Comparison of ENCODE assay signal across 9 cellular contexts in the genomic region with DNA sequence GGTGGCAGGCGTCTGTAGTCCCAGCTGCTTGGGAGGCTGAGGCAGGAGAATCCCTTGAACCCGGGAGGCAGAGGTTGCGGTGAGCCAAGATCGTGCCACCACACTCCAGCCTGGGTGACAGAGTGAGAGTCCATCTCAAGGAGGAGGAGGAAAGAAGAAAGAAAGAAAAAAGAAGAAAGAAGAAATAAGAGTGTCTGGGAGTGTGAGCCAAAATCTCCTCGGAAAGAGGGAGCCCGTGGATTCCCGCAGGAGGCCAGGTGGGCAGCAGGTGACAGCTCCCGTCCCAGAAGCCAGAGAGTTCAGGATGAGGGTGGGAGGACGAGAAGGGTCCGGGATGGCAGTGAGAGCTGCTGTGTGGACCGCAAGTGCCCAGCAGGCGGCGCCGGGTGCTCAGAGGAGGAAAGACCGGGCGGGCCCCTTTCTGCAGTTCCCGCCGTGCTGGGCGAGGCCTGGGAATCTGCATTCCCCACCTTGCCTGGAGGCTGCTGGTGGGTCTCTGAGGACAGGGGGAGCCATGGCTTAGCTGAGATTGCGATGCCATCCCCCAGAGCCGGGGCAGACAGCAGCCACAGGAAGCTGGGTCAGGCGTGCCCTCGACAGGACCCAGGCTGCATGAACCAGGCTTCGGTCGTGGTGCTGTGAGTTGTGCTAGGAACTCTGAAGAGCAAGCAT. TPM values are rescaled to one million over a fixed set of nuclear protein-coding genes. Genes with fewer than 3 reads are reported as not detected.
A peak's percentile ranks its signal among the peaks of the same experiment; 100 is the strongest.
DNase-seq lines count a peak whose midpoint lies in the region; ATAC-seq and TF ChIP-seq lines count a peak whose summit lies in the region.
"Had no signal": no experiment of that assay in that cellular context is flagged by ENCODE, and none has a peak within 500 bp of the region (broad histone marks: within the 10 kb centered on the region; RNA-seq: fewer than 3 reads in every experiment).

No MANE protein-coding gene starts in this region.

- H3K4me3 Mint-ChIP-seq in activated naive CD4-positive, alpha-beta T cell treated with anti-CD3 and anti-CD28 coated beads for 36 hours, result no peak overlapping the region

- in situ Hi-C loops in GM13977 (cut with MboI; ENCODE audit: low pct_unique_long_range_greater_than_20kb, low sequenced_read_pairs, unreplicated experiment), result no loop called here

- CTCF ChIA-PET in activated naive CD4-positive, alpha-beta T cell treated with anti-CD3 and anti-CD28 coated beads for 36 hours (lab: Charles Lee), result interaction anchor here (0.8 to 4.4 kb wide), 13 partner anchors 10 to 219 kb away, joined by 3 to 54 read pairs (median 6); no protein-coding TSS in a partner anchor

- H3K4me1 Mint-ChIP-seq in activated naive CD4-positive, alpha-beta T cell treated with anti-CD3 and anti-CD28 coated beads for 36 hours (ENCODE audit: low read depth), result peaks cover 5% of the 10 kb centered on the region

- DNase-seq in 8988T (peak; percentile 89), GM13977 (ENCODE audit: low spot score) (peak; percentile 88), M059J (ENCODE audit: low read depth) (peak; percentile 57), Right ventricle myocardium inferior (ENCODE audit: missing footprints) (peak; percentile 90), retinal pigment epithelial cell (ENCODE audit: low read depth) (no peak)
- DNase-seq in activated naive CD4-positive, alpha-beta T cell treated with anti-CD3 and anti-CD28 coated beads for 36 hours, result peak; percentile 81

- H3K4me3 ChIP-seq in retinal pigment epithelial cell (ENCODE audit: low read length), result no peak overlapping the region

- intact Hi-C loops in activated naive CD4-positive, alpha-beta T cell treated with anti-CD3 and anti-CD28 coated beads for 36 hours (cut with micrococcal nuclease), result loop anchor here (1.0 to 5.0 kb wide), 3 partner anchors 38 to 171 kb away; partner anchors contain the start of gene GNA12
- intact Hi-C loops in Right ventricle myocardium inferior (cut with DNase I), result no loop called here

- TF ChIP-seq CTCF in GM13977 (IDR thresholded peaks at IDR 0.05; ENCODE audit: extremely low read depth, insufficient read depth, missing control alignments) (peak; percentile 98), retinal pigment epithelial cell (conservative IDR thresholded peaks at IDR 0.05; ENCODE audit: low read depth, low read length) (peak; percentile 87)

- no peaks in the 10 kb centered on the region for H3K9me3 Mint-ChIP-seq in activated naive CD4-positive, alpha-beta T cell treated with anti-CD3 and anti-CD28 coated beads for 36 hours

- no peaks in the 10 kb centered on the region for H3K36me3 Mint-ChIP-seq in activated naive CD4-positive, alpha-beta T cell treated with anti-CD3 and anti-CD28 coated beads for 36 hours (ENCODE audit: low read depth)

- no peak overlapping the region for H3K27ac Mint-ChIP-seq in activated naive CD4-positive, alpha-beta T cell treated with anti-CD3 and anti-CD28 coated beads for 36 hours

- ATAC-seq in SK-N-SH treated with all-trans-retinoic acid at 6 μM for 48 hours (peak; percentile 93), Right ventricle myocardium inferior (peak; percentile 76), HG02763 (IDR thresholded peaks at IDR 0.05; ENCODE audit: unreplicated experiment) (no peak)

- peaks cover 12% of the 10 kb centered on the region for H3K27me3 Mint-ChIP-seq in activated naive CD4-positive, alpha-beta T cell treated with anti-CD3 and anti-CD28 coated beads for 36 hours (ENCODE audit: low read depth)

TF ChIP-seq in SK-N-SH treated with all-trans-retinoic acid at 6 μM for 48 hours, 23 proteins besides CTCF, POLR2A, EP300 and RAD21 (continues in another document):
- no peak for TF ChIP-seq BACH2 (CRISPR knock-in tag; IDR thresholded peaks at IDR 0.05; ENCODE audit: borderline replicate concordance)
- TF ChIP-seq ZC3H10 (CRISPR knock-in tag; IDR thresholded peaks at IDR 0.05), result no peak
- TF ChIP-seq ZNF8 (CRISPR knock-in tag; IDR thresholded peaks at IDR 0.05), result no peak
- TF ChIP-seq PATZ1 (CRISPR knock-in tag; IDR thresholded peaks at IDR 0.05; ENCODE audit: borderline replicate concordance), result no peak
- no peak for TF ChIP-seq CSDC2 (CRISPR knock-in tag; IDR thresholded peaks at IDR 0.05)
- TF ChIP-seq RARB (CRISPR knock-in tag; IDR thresholded peaks at IDR 0.05), result no peak
- TF ChIP-seq PPARA (CRISPR knock-in tag; IDR thresholded peaks at IDR 0.05; ENCODE audit: borderline replicate concordance), result no peak
- no peak for TF ChIP-seq ZFP3 (CRISPR knock-in tag; IDR thresholded peaks at IDR 0.05)
- TF ChIP-seq ZFP30 (CRISPR knock-in tag; IDR thresholded peaks at IDR 0.05), result no peak
- TF ChIP-seq, protein P1, sequence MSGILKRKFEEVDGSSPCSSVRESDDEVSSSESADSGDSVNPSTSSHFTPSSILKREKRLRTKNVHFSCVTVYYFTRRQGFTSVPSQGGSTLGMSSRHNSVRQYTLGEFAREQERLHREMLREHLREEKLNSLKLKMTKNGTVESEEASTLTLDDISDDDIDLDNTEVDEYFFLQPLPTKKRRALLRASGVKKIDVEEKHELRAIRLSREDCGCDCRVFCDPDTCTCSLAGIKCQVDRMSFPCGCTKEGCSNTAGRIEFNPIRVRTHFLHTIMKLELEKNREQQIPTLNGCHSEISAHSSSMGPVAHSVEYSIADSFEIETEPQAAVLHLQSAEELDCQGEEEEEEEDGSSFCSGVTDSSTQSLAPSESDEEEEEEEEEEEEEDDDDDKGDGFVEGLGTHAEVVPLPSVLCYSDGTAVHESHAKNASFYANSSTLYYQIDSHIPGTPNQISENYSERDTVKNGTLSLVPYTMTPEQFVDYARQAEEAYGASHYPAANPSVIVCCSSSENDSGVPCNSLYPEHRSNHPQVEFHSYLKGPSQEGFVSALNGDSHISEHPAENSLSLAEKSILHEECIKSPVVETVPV (CRISPR knock-in tag; IDR thresholded peaks at IDR 0.05), result no peak
- TF ChIP-seq TSHZ2 (CRISPR knock-in tag; IDR thresholded peaks at IDR 0.05), result no peak
- no peak for TF ChIP-seq ESRRG (CRISPR knock-in tag; IDR thresholded peaks at IDR 0.05)
- TF ChIP-seq CREB5 (CRISPR knock-in tag; IDR thresholded peaks at IDR 0.05; ENCODE audit: low read depth), result no peak
- no peak for TF ChIP-seq OSR1 (CRISPR knock-in tag; IDR thresholded peaks at IDR 0.05)
- TF ChIP-seq GLIS3 (CRISPR knock-in tag; IDR thresholded peaks at IDR 0.05), result no peak
- no peak for TF ChIP-seq ZNF565 (CRISPR knock-in tag; conservative IDR thresholded peaks at IDR 0.05; ENCODE audit: low read depth)
- no peak for TF ChIP-seq ZNF70 (CRISPR knock-in tag; IDR thresholded peaks at IDR 0.05)
- TF ChIP-seq TCF4 (CRISPR knock-in tag; IDR thresholded peaks at IDR 0.05; ENCODE audit: borderline replicate concordance), result no peak

RNA-seq across cellular contexts. Expression of gene AMZ1, which starts 17.1 kb away (rescaled TPM):
- total RNA-seq in M059J (2014; rRNA removed; shearing (Covaris generic)), result 0.57 and 1.2 TPM in 2 replicates
- under 1 TPM; 0.36 to 0.47 TPM for total RNA-seq in activated naive CD4-positive, alpha-beta T cell treated with anti-CD3 and anti-CD28 coated beads for 36 hours
- total RNA-seq in Right ventricle myocardium inferior, result 0.05 TPM
- total RNA-seq: pulmonary artery endothelial cell had no signal

RNA-seq across cellular contexts. Expression of gene TTYH3, which starts 39.1 kb away (rescaled TPM):
- total RNA-seq in M059J (2014; rRNA removed; shearing (Covaris generic)), result 18.9 and 38.9 TPM in 2 replicates
- 10 to 100 TPM; 20.7 to 22.6 TPM for total RNA-seq in activated naive CD4-positive, alpha-beta T cell treated with anti-CD3 and anti-CD28 coated beads for 36 hours
- 15.8 TPM for total RNA-seq in Right ventricle myocardium inferior
